ENCODE assay signal across 11 cellular contexts in genomic region chr11:45209480-45209879, GRCh38.
A peak's percentile ranks its signal among the peaks of the same experiment; 100 is the strongest.
DNase-seq lines count a peak whose midpoint lies in the region; ATAC-seq and TF ChIP-seq lines count a peak whose summit lies in the region.
"Had no signal": no experiment of that assay in that cellular context is flagged by ENCODE, and none has a peak within 500 bp of the region (broad histone marks: within the 10 kb centered on the region; RNA-seq: fewer than 3 reads in every experiment).

No MANE protein-coding gene starts in this region.

- intact Hi-C loops in heart right ventricle (cut with DNase I) = loop anchor here in 1 of 10 donors (2.0 kb wide), 1 partner anchor 15 kb away; no protein-coding TSS in a partner anchor

- no peak for TF ChIP-seq EP300 in tibial nerve (IDR thresholded peaks at IDR 0.05)

- H3K4me1 ChIP-seq in heart right ventricle = peaks cover 20 to 37% (median 31%) of the 10 kb centered on the region in 9 donors
- H3K4me1 ChIP-seq in tibial nerve = peaks cover 5 to 40% (median 21%) of the 10 kb centered on the region in 4 donors

- H3K4me3 ChIP-seq in heart right ventricle (peak overlapping the region in 6 of 10 donors; percentile 2 to 33 (median 26)), tibial nerve (peak overlapping the region in 3 of 4 donors; percentile 6 to 33 (median 19))

- H3K36me3 ChIP-seq in heart right ventricle (peaks cover 0 to 32% (median 3%) of the 10 kb centered on the region in 9 donors), tibial nerve (peaks cover 0 to 53% (median 0%) of the 10 kb centered on the region in 3 donors)

- ATAC-seq in heart right ventricle (no peak), omental fat pad (ENCODE audit: low FRiP score) (peak; percentile 19), GM21528 (IDR thresholded peaks at IDR 0.05; ENCODE audit: low FRiP score, unreplicated experiment) (no peak), HG02970 (IDR thresholded peaks at IDR 0.05; ENCODE audit: low FRiP score, unreplicated experiment) (no peak)

- WGBS in heart right ventricle, 2 donors = 35 to 36% methylated on average over 11 of the region's 11 CpGs
- WGBS in tibial nerve, 2 donors = 25 to 31% methylated on average over 11 of the region's 11 CpGs

- H3K27me3 ChIP-seq in heart right ventricle = no peaks in the 10 kb centered on the region
- no peaks in the 10 kb centered on the region for H3K27me3 ChIP-seq in tibial nerve

- no peak for TF ChIP-seq POLR2A in tibial nerve (IDR thresholded peaks at IDR 0.05)

- TF ChIP-seq CTCF in heart right ventricle (IDR thresholded peaks at IDR 0.05) = no peak
- no peak for TF ChIP-seq CTCF in omental fat pad (IDR thresholded peaks at IDR 0.05)
- no peak for TF ChIP-seq CTCF in tibial nerve (IDR thresholded peaks at IDR 0.05)

- DNase-seq in heart right ventricle (no peak), omental fat pad (ENCODE audit: low spot score) (no peak), tibial nerve (ENCODE audit: low spot score in 2 of 2) (no peak), NCI-H1436 (lab: John Stamatoyannopoulos, UW) (no peak), foreskin melanocyte (no peak)
- DNase-seq: CD4-positive, alpha-beta memory T cell; effector memory CD4-positive, alpha-beta T cell; stimulated activated CD4-positive, alpha-beta T cell treated with anti-CD3 and anti-CD28 coated beads, Interleukin-12 subunit alpha, Interleukin-12 subunit beta, amount 100 ng/mL, for 4 hours had no signal

- H3K9me3 ChIP-seq in heart right ventricle (no peaks in the 10 kb centered on the region), tibial nerve (no peaks in the 10 kb centered on the region)

- H3K27ac ChIP-seq in angular gyrus (ENCODE audit: low read depth, low read length) (peak overlapping the region; percentile 89), heart right ventricle (peak overlapping the region; percentile 64 to 92 (median 80)), tibial nerve (peak overlapping the region; percentile 68 to 88 (median 86))
